In the genomic region with DNA sequence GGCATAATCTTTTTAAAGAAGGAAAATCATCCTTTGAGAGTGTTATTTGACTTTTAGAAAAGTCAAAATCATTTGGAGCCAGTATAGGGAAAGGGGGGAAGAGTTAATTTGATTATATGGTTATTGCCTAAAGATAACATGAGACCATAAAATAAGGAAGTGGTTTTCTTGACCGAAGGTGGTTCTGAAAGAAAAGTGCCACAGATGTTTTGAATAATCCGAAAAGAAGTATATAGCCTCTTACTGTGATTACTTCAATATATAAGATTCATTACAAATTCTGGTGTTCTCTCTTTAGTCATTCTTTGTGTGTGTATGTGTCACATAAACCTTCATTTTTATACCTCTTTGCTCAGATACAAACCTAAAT, we compare ENCODE assay signal across 9 cellular contexts. TPM values are rescaled to one million over a fixed set of nuclear protein-coding genes. Genes with fewer than 3 reads are reported as not detected.
DNase-seq lines count a peak whose midpoint lies in the region; ATAC-seq and TF ChIP-seq lines count a peak whose summit lies in the region.
"Had no signal": no experiment of that assay in that cellular context is flagged by ENCODE, and none has a peak within 500 bp of the region (broad histone marks: within the 10 kb centered on the region; RNA-seq: fewer than 3 reads in every experiment).

No MANE protein-coding gene starts in this region.

- peaks cover 49% of the 10 kb centered on the region for H3K79me2 ChIP-seq in KMS-11 (ENCODE audit: insufficient read depth, low read depth)

- H3K4me3 Mint-ChIP-seq in brain: peak overlapping the region; percentile 94 to 99 (median 96)
- H3K4me3 Mint-ChIP-seq in naive B cell: peak overlapping the region; percentile 90 to 99 (median 96)

- no peaks in the 10 kb centered on the region for H3K9me3 Mint-ChIP-seq in brain
- H3K9me3 Mint-ChIP-seq in naive B cell: no peaks in the 10 kb centered on the region

- peak overlapping the region; percentile 97 for H3K4me2 ChIP-seq in KMS-11

- H2AFZ ChIP-seq in KMS-11 (ENCODE audit: low read depth): no peak overlapping the region

- DNase-seq in BE2C (no peak), naive B cell (no peak), NCI-H748 (lab: John Stamatoyannopoulos, UW; ENCODE audit: unreplicated experiment) (no peak), NCI-H146 treated with DMSO at 0.1 percent for 48 hours (lab: John Stamatoyannopoulos, UW; ENCODE audit: unreplicated experiment) (no peak), NCI-H446 treated with DMSO at 0.1 percent for 48 hours (lab: John Stamatoyannopoulos, UW) (no peak), middle frontal gyrus (ENCODE audit: extremely low spot score, low spot score) (no peak)
- DNase-seq: NCI-H2171 had no signal

- H3K4me3 ChIP-seq in BE2C (ENCODE audit: low read depth, low read length) (peak overlapping the region; percentile 89), KMS-11 (IDR thresholded peaks at IDR 0.05; ENCODE audit: insufficient read depth, low read depth, low read length) (no peak overlapping the region)

- H3K36me3 ChIP-seq in BE2C (peaks cover 35% of the 10 kb centered on the region), KMS-11 (ENCODE audit: insufficient read depth) (peaks cover 13% of the 10 kb centered on the region; the same call in 1 of the 2 replicates)

- no peak for ATAC-seq in naive B cell (ENCODE audit: low read depth in 2 of 2)

- TF ChIP-seq CTCF in BE2C (IDR thresholded peaks at IDR 0.05; ENCODE audit: low read depth, low read length) (no peak), KMS-11 (conservative IDR thresholded peaks at IDR 0.05; ENCODE audit: low read depth, low read length) (no peak), brain (conservative IDR thresholded peaks at IDR 0.05) (no peak)

- H3K27me3 ChIP-seq in BE2C (no peaks in the 10 kb centered on the region), KMS-11 (ENCODE audit: insufficient read depth, low read depth) (no peaks in the 10 kb centered on the region)

- peaks cover 31% of the 10 kb centered on the region for H3K36me3 Mint-ChIP-seq in brain
- peaks cover 0 to 5% of the 10 kb centered on the region in 2 donors for H3K36me3 Mint-ChIP-seq in naive B cell

- H3K4me1 ChIP-seq in BE2C (no peaks in the 10 kb centered on the region), KMS-11 (ENCODE audit: low read depth, poor library complexity, severe bottlenecking) (peaks cover 37% of the 10 kb centered on the region)

- peak overlapping the region; percentile 54 to 94 (median 91) for H3K27ac Mint-ChIP-seq in brain
- peak overlapping the region; percentile 93 to 99 (median 98) for H3K27ac Mint-ChIP-seq in naive B cell

- no peaks in the 10 kb centered on the region for H3K9me3 ChIP-seq in BE2C

- H3K27ac ChIP-seq in KMS-11: no peak overlapping the region

- no peaks in the 10 kb centered on the region for H4K20me1 ChIP-seq in KMS-11 (ENCODE audit: insufficient read depth)

- H3K9ac ChIP-seq in KMS-11: peak overlapping the region; percentile 97; the same call in 1 of the 2 replicates

- H3K27me3 Mint-ChIP-seq in brain (peaks cover 4% of the 10 kb centered on the region), naive B cell (no peaks in the 10 kb centered on the region)

- peaks cover 59% of the 10 kb centered on the region for H3K4me1 Mint-ChIP-seq in brain
- H3K4me1 Mint-ChIP-seq in naive B cell: peaks cover 29 to 43% (median 42%) of the 10 kb centered on the region in 3 donors

RNA-seq across cellular contexts. Expression of a gene that starts 1.1 kb away (rescaled TPM):
- 156 TPM for polyA plus RNA-seq in BE2C (2012; ENCODE audit: insufficient read depth, insufficient read length, low read depth)
- 47.6 TPM for polyA plus RNA-seq in brain (ENCODE audit: insufficient read depth, low read depth, low replicate concordance)
- polyA plus RNA-seq in naive B cell (ENCODE audit: low read depth in 6 of 6): 10 to 100 TPM; 31.3 to 41.1 (median 37.7) TPM

RNA-seq across cellular contexts. Expression of a gene that starts 4.5 kb away (rescaled TPM):
- polyA plus RNA-seq in BE2C (2012; ENCODE audit: insufficient read depth, insufficient read length, low read depth): 14.2 TPM
- polyA plus RNA-seq in brain (ENCODE audit: insufficient read depth, low read depth, low replicate concordance) (10.1 TPM), naive B cell (ENCODE audit: low read depth in 6 of 6) (10 to 100 TPM; 12.0 to 32.7 (median 19.7) TPM)

RNA-seq across cellular contexts. Expression of a gene that starts 27.4 kb away (rescaled TPM):
- polyA plus RNA-seq in BE2C (2012; ENCODE audit: insufficient read depth, insufficient read length, low read depth): 16.2 TPM
- polyA plus RNA-seq in brain (ENCODE audit: insufficient read depth, low read depth, low replicate concordance) (0.34 TPM), naive B cell (ENCODE audit: low read depth in 6 of 6) (not detected)

RNA-seq across cellular contexts. Expression of a gene that starts 41.2 kb away (rescaled TPM):
- polyA plus RNA-seq in BE2C (2012; ENCODE audit: insufficient read depth, insufficient read length, low read depth): not detected
- polyA plus RNA-seq in brain (ENCODE audit: insufficient read depth, low read depth, low replicate concordance) (not detected), naive B cell (ENCODE audit: low read depth in 6 of 6) (not detected)
